ENCODE assay signal across 1 cellular context in the genomic region with DNA sequence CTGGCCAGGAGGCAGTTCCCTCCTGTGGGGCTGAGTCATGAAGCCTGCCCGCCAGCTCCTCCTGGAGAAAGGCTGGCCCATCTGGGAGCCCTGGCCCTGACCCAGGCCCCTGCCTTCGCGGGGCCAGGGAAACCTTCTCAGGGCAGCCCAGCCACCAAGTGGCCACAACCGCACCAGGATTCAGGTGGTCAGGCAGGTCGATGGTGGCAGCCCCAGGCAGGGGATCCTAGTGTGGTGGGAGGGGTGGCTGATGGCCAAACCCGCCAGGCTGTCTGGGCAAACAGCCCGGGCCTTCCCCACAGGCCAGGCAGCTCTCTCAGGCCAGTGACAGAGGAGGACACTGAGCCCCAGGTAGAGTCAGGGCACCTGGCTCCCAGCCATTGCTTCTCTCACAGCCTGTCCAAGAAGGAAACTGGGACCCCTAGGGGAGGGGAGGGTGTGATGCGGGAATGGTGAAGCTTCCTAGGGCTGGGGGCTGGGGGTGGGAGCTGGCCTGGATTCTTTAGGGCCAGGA.
TF ChIP-seq lines count a peak whose summit lies in the region.

No MANE protein-coding gene starts in this region.

TF ChIP-seq in GM12878, 131 proteins besides CTCF, POLR2A, EP300 and RAD21:
- TF ChIP-seq EED (IDR thresholded peaks at IDR 0.05; ENCODE audit: low read depth): peak; percentile 1; the same call in 1 of the 2 replicates
- TF ChIP-seq BACH1 (IDR thresholded peaks at IDR 0.05; ENCODE audit: borderline replicate concordance): no peak
